8 cellular contexts compared by ENCODE assay signal in genomic region chr1:227762231-227762911, GRCh38. TPM values are rescaled to one million over a fixed set of nuclear protein-coding genes. Genes with fewer than 3 reads are reported as not detected.
A peak's percentile ranks its signal among the peaks of the same experiment; 100 is the strongest.
DNase-seq lines count a peak whose midpoint lies in the region; ATAC-seq and TF ChIP-seq lines count a peak whose summit lies in the region.

No MANE protein-coding gene starts in this region.

- peak; percentile 85 for ATAC-seq in HG03432 (IDR thresholded peaks at IDR 0.05; ENCODE audit: unreplicated experiment)
- peak; percentile 71 to 74 for ATAC-seq in activated CD4-positive, CD25-positive, alpha-beta regulatory T cell treated with anti-CD3 and anti-CD28 coated beads, Interleukin-2, amount 50 U/mL, for 24 hours

- DNase-seq in BE2C (peak; percentile 94), GM19240 (ENCODE audit: insufficient read length, low spot score) (peak; percentile 92), NCI-H460 (ENCODE audit: extremely low read depth, low read depth) (peak; percentile 74), cardiac fibroblast (ENCODE audit: low read depth in 2 of 2) (peak; percentile 78 to 81), kidney epithelial cell (ENCODE audit: low read depth) (peak; percentile 34)
- peak; percentile 58 to 77 (median 72) for DNase-seq in stimulated activated CD4-positive, alpha-beta T cell treated with anti-CD3 and anti-CD28 coated beads, Interleukin-1b, Interleukin-23, amount 100 ng/mL, for 24 hours (ENCODE audit: low read depth in 4 of 4, low spot score in 1 of 4)

- peak; percentile 92 for TF ChIP-seq CTCF in BE2C (IDR thresholded peaks at IDR 0.05; ENCODE audit: low read depth, low read length)
- TF ChIP-seq CTCF in cardiac fibroblast (IDR thresholded peaks at IDR 0.05; ENCODE audit: low read depth, low read length), result peak; percentile 79
- peak; percentile 86 for TF ChIP-seq CTCF in kidney epithelial cell (IDR thresholded peaks at IDR 0.05; ENCODE audit: insufficient read depth, low read length, poor library complexity, severe bottlenecking)

- H3K27me3 ChIP-seq in BE2C (no peaks in the 10 kb centered on the region), kidney epithelial cell (ENCODE audit: control insufficient read depth, insufficient read depth, low read length) (no peaks in the 10 kb centered on the region)

- H3K4me3 ChIP-seq in BE2C (ENCODE audit: low read depth, low read length) (no peak overlapping the region), cardiac fibroblast (replicated peaks in 1 of 2; ENCODE audit: low read depth in 2 of 2, low read length in 2 of 2) (no peak overlapping the region), kidney epithelial cell (ENCODE audit: low read depth, low read length) (no peak overlapping the region)

- H3K36me3 ChIP-seq in BE2C (peaks cover 29% of the 10 kb centered on the region), kidney epithelial cell (ENCODE audit: control insufficient read depth, insufficient read depth, low read length) (peaks cover 6% of the 10 kb centered on the region)

- no peaks in the 10 kb centered on the region for H3K4me1 ChIP-seq in BE2C

- H3K9me3 ChIP-seq in BE2C, result no peaks in the 10 kb centered on the region

RNA-seq across cellular contexts. Expression of gene SNAP47, which starts 27.1 kb away (rescaled TPM):
- 104 TPM for polyA plus RNA-seq in BE2C (2012; ENCODE audit: insufficient read depth, insufficient read length, low read depth)
- total RNA-seq in NCI-H460 (2014; rRNA removed; shearing (Covaris generic)), result 44.1 and 47.2 TPM in 2 replicates
- polyA plus RNA-seq in NCI-H460 (2014; cell fraction: nucleus; rRNA removed), result 42.3 and 48.2 TPM in 2 replicates
- 40.2 and 47.0 TPM in 2 replicates for total RNA-seq in kidney epithelial cell

RNA-seq across cellular contexts. Expression of gene JMJD4, which starts 27.3 kb away (rescaled TPM):
- 38.7 TPM for polyA plus RNA-seq in BE2C (2012; ENCODE audit: insufficient read depth, insufficient read length, low read depth)
- total RNA-seq in NCI-H460 (2014; rRNA removed; shearing (Covaris generic)), result 15.9 and 22.0 TPM in 2 replicates
- polyA plus RNA-seq in NCI-H460 (2014; cell fraction: nucleus; rRNA removed), result 77.3 and 105 TPM in 2 replicates
- total RNA-seq in kidney epithelial cell, result 25.2 and 27.7 TPM in 2 replicates

RNA-seq across cellular contexts. Expression of gene PRSS38, which starts 53.1 kb away (rescaled TPM):
- polyA plus RNA-seq in BE2C (2012; ENCODE audit: insufficient read depth, insufficient read length, low read depth), result not detected
- total RNA-seq in NCI-H460 (2014; rRNA removed; shearing (Covaris generic)), result not detected in 2 replicates
- not detected in 2 replicates for polyA plus RNA-seq in NCI-H460 (2014; cell fraction: nucleus; rRNA removed)
- not detected in 2 replicates for total RNA-seq in kidney epithelial cell

Comparison
In these comparisons a context has a peak if more than half of its experiments do, and no peak if none do; other contexts are left out.
1. DNase-seq: peak in every context shown above with its lines; median percentile 94 in BE2C; 92 in GM19240; 80 in cardiac fibroblast; 74 in NCI-H460; 72 in stimulated activated CD4-positive, alpha-beta T cell treated with anti-CD3 and anti-CD28 coated beads, Interleukin-1b, Interleukin-23, amount 100 ng/mL, for 24 hours; 34 in kidney epithelial cell.